Comparison of ENCODE assay signal across 30 cellular contexts in the genomic region with DNA sequence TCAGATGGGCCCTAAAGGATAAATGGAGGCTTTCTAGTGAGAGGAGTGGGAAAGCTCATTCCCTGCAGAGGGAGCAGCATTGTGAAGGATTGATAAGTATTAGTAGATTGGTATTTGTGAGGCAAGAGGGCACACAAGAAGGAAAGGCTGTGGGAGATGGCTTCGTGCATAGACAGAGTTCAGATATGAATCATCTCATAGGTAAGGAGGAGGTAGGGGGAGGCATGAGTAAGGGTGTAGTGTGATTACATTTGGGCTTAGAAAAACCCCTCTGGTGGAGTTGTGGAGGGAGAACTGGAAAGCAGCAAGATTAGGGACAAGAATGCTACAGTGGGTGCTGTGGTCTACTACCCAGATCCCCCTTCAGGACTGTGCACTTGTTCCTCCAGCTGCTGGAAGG. TPM values are rescaled to one million over a fixed set of nuclear protein-coding genes. Genes with fewer than 3 reads are reported as not detected.
"Had no signal": no experiment of that assay in that cellular context is flagged by ENCODE, and none has a peak within 500 bp of the region (broad histone marks: within the 10 kb centered on the region; RNA-seq: fewer than 3 reads in every experiment).

No MANE protein-coding gene starts in this region.

- DNase-seq: activated B cell treated with CpG ODN at 0.5 μM for 24 hours; activated CD4-positive, alpha-beta T cell treated with anti-CD3 and anti-CD28 coated beads, Interleukin-2, amount 10 ng/mL, durations not matched to agents 24 days and 14 days; activated CD4-positive, alpha-beta T cell treated with anti-CD3 and anti-CD28 coated beads, Interleukin-2, amount 50 U/mL, for 4 hours; activated CD4-positive, CD25-positive, alpha-beta regulatory T cell treated with anti-CD3 and anti-CD28 coated beads, Interleukin-2, amount 50 U/mL, for 72 hours; activated CD8-positive, alpha-beta T cell treated with anti-CD3 and anti-CD28 coated beads, Interleukin-2, amount 10 ng/mL, durations not matched to agents 7 days and 5 days; activated effector memory CD4-positive, alpha-beta T cell treated with anti-CD3 and anti-CD28 coated beads, Interleukin-2, amount 50 U/mL, for 16 hours; activated naive CD4-positive, alpha-beta T cell; activated T-cell treated with anti-CD3 and anti-CD28 coated beads, Interleukin-2, amount 50 U/mL, for 4 hours; adrenal gland; body of pancreas; caudate nucleus; cerebellar nuclear complex; NCI-H1092 treated with DMSO at 0.1 percent for 48 hours; NCI-H1417; NCI-H146; NCI-H187; NCI-H2029 treated with DMSO at 0.1 percent for 48 hours; NCI-H345; NCI-H524 treated with DMSO at 0.1 percent for 48 hours; SHP77 treated with DMSO at 0.1 percent for 48 hours; SK-N-SH had no signal

- FAIRE-seq: astrocyte, TTC549 had no signal

- H3K27ac Mint-ChIP-seq: activated B cell treated with CpG ODN at 0.5 μM for 24 hours; activated CD4-positive, alpha-beta T cell treated with anti-CD3 and anti-CD28 coated beads, Interleukin-2, amount 10 ng/mL, durations not matched to agents 24 days and 14 days; activated CD8-positive, alpha-beta T cell treated with anti-CD3 and anti-CD28 coated beads, Interleukin-2, amount 10 ng/mL, durations not matched to agents 7 days and 5 days; activated naive CD4-positive, alpha-beta T cell treated with anti-CD3 and anti-CD28 coated beads, Interleukin-2, amount 50 U/mL, for 24 hours; T-helper 1 cell treated with Interleukin-12 subunit alpha and Interleukin-12 subunit beta and Interleukin-4 antibody, amounts not matched to agents 30 μg/mL and 1 μg/mL, for 36 hours; T-helper 2 cell treated with Interferon-gamma antibody and Interleukin-4, amounts not matched to agents 5 μg/mL and 100 μg/mL, for 36 hours had no signal

- H3K9me3 Mint-ChIP-seq: activated B cell treated with CpG ODN at 0.5 μM for 24 hours; activated CD4-positive, alpha-beta T cell treated with anti-CD3 and anti-CD28 coated beads, Interleukin-2, amount 10 ng/mL, durations not matched to agents 24 days and 14 days; activated naive CD4-positive, alpha-beta T cell treated with anti-CD3 and anti-CD28 coated beads, Interleukin-2, amount 50 U/mL, for 24 hours; activated T-cell treated with anti-CD3 and anti-CD28 coated beads, Interleukin-2, amount 50 U/mL, for 4 hours; T-helper 1 cell treated with Interleukin-12 subunit alpha and Interleukin-12 subunit beta and Interleukin-4 antibody, amounts not matched to agents 30 μg/mL and 1 μg/mL, for 36 hours; T-helper 2 cell treated with Interferon-gamma antibody and Interleukin-4, amounts not matched to agents 5 μg/mL and 100 μg/mL, for 36 hours had no signal

- H3K27ac ChIP-seq: adrenal gland, body of pancreas, breast epithelium, SJSA1 had no signal

- H3K4me1 ChIP-seq: adrenal gland, breast epithelium, SJSA1 had no signal

- H3K9me3 ChIP-seq: adrenal gland, body of pancreas, breast epithelium, SJSA1, SK-N-SH had no signal

- H3K9ac ChIP-seq: SK-N-SH had no signal

- H3K36me3 ChIP-seq: adrenal gland, breast epithelium, SJSA1 had no signal

- H3K4me3 Mint-ChIP-seq: activated B cell treated with CpG ODN at 0.5 μM for 24 hours; activated CD4-positive, alpha-beta T cell treated with anti-CD3 and anti-CD28 coated beads, Interleukin-2, amount 10 ng/mL, durations not matched to agents 24 days and 14 days; activated CD8-positive, alpha-beta T cell treated with anti-CD3 and anti-CD28 coated beads, Interleukin-2, amount 10 ng/mL, durations not matched to agents 7 days and 5 days; activated naive CD4-positive, alpha-beta T cell treated with anti-CD3 and anti-CD28 coated beads, Interleukin-2, amount 50 U/mL, for 24 hours; activated T-cell treated with anti-CD3 and anti-CD28 coated beads, Interleukin-2, amount 50 U/mL, for 4 hours; T-helper 1 cell treated with Interleukin-12 subunit alpha and Interleukin-12 subunit beta and Interleukin-4 antibody, amounts not matched to agents 30 μg/mL and 1 μg/mL, for 36 hours; T-helper 2 cell treated with Interferon-gamma antibody and Interleukin-4, amounts not matched to agents 5 μg/mL and 100 μg/mL, for 36 hours had no signal

- H3K27me3 ChIP-seq: adrenal gland, body of pancreas, SJSA1 had no signal

- H3K4me3 ChIP-seq: adrenal gland, body of pancreas, breast epithelium, SJSA1 had no signal

- H3K4me1 Mint-ChIP-seq: activated B cell treated with CpG ODN at 0.5 μM for 24 hours; activated naive CD4-positive, alpha-beta T cell treated with anti-CD3 and anti-CD28 coated beads, Interleukin-2, amount 50 U/mL, for 24 hours had no signal

- ATAC-seq: activated CD8-positive, alpha-beta T cell treated with anti-CD3 and anti-CD28 coated beads, Interleukin-2, amount 10 ng/mL, durations not matched to agents 7 days and 5 days; body of pancreas; Panc1 had no signal

- H3K36me3 Mint-ChIP-seq: activated naive CD4-positive, alpha-beta T cell treated with anti-CD3 and anti-CD28 coated beads, Interleukin-2, amount 50 U/mL, for 24 hours had no signal

RNA-seq across cellular contexts. Expression of gene ONECUT1, which starts 29.6 kb away (rescaled TPM):
- total RNA-seq: activated CD4-positive, alpha-beta T cell treated with anti-CD3 and anti-CD28 coated beads, Interleukin-2, amount 10 ng/mL, durations not matched to agents 24 days and 14 days; activated CD8-positive, alpha-beta T cell treated with anti-CD3 and anti-CD28 coated beads, Interleukin-2, amount 10 ng/mL, durations not matched to agents 7 days and 5 days; breast epithelium; RPMI7951; SJSA1 had no signal
- polyA plus RNA-seq: adrenal gland, SK-N-SH had no signal
